ENCODE assay signal across 11 cellular contexts in the genomic region with DNA sequence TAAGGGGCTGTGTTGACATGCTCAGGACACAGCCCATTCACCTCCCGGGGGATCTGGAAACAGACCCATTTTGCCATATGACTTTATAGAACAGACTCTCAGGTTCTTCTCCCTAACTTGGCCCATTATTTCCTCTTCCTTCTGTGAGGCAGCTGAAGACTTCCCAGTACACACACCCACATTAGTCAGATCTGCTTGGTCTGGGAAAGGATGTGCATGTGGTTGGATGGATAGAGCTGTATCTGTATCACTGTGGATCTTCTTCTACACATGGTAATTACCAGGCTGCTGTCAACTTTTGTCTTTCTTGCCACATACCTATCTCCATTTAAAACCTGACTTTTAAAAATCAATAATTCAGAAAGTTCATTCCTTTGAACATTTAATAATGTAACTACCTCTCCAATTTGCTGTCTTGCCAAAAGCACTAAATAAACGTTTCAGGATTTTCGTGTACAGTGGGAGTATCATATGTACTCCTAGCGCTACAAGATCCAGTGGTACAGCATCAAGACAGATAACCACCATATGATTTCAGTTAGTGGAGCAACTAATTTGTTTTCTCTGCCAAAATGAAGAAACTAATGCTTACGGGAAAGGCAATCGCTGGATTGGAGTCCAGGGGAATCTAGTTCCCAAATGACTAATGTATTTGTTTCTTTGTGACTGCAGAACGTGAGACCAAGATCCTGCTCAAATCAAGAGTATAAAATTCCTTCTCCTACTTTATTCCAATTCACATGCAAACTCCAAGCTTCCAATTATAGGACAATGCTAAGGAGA.
A peak's percentile ranks its signal among the peaks of the same experiment; 100 is the strongest.
DNase-seq lines count a peak whose midpoint lies in the region; ATAC-seq and TF ChIP-seq lines count a peak whose summit lies in the region.
"Had no signal": no experiment of that assay in that cellular context is flagged by ENCODE, and none has a peak within 500 bp of the region (broad histone marks: within the 10 kb centered on the region; RNA-seq: fewer than 3 reads in every experiment).

No MANE protein-coding gene starts in this region.

- H4K91ac ChIP-seq in trophoblast cell (ENCODE audit: low read depth, low read length): no peak overlapping the region

- H3K4me1 ChIP-seq in CD8-positive, alpha-beta memory T cell (ENCODE audit: insufficient read depth, low read length): peaks cover 11% of the 10 kb centered on the region
- no peaks in the 10 kb centered on the region for H3K4me1 ChIP-seq in trophoblast cell (ENCODE audit: control insufficient read depth in 1 of 2, insufficient read depth in 2 of 2, low read length in 2 of 2)

- DNase-seq in CD8-positive, alpha-beta memory T cell: no peak
- DNase-seq in LHCN-M2 (ENCODE audit: low read depth) (peak; percentile 53), fibroblast of mammary gland (ENCODE audit: low read depth) (peak; percentile 88), trophoblast cell (no peak), glomerular visceral epithelial cell (ENCODE audit: extremely low spot score) (no peak)
- no peak for DNase-seq in stimulated activated naive CD4-positive, alpha-beta T cell (lab: John Stamatoyannopoulos, UW)
- DNase-seq: DMS 273 treated with DMSO at 0.1 percent for 48 hours had no signal

- H3K4me3 Mint-ChIP-seq in CD8-positive, alpha-beta memory T cell: no peak overlapping the region
- H3K4me3 Mint-ChIP-seq: activated T-helper 1 cell treated with anti-CD3 and anti-CD28 coated beads, Interleukin-12 subunit alpha, Interleukin-12 subunit beta, Interleukin-2, Interleukin-4 antibody, amounts not matched to agents 30 ng/mL and 10 ng/mL and 1 ng/mL, durations not matched to agents 14 hours and 24 hours and 36 hours; neural crest cell had no signal

- H3K36me3 ChIP-seq in CD8-positive, alpha-beta memory T cell (ENCODE audit: insufficient read depth, low read length): no peaks in the 10 kb centered on the region
- peaks cover 0 to 1% of the 10 kb centered on the region in 2 experiments for H3K36me3 ChIP-seq in trophoblast cell (ENCODE audit: control insufficient read depth in 1 of 2, insufficient read depth in 2 of 2, low read length in 2 of 2)

- H3K79me2 ChIP-seq in trophoblast cell (ENCODE audit: control insufficient read depth, insufficient read depth, low read length, poor library complexity): no peaks in the 10 kb centered on the region
- H3K79me2 ChIP-seq: hepatocyte had no signal

- peak overlapping the region in 6 of 8 donors; percentile 8 to 80 (median 54) for H3K27ac Mint-ChIP-seq in CD8-positive, alpha-beta memory T cell
- H3K27ac Mint-ChIP-seq: activated T-helper 1 cell treated with anti-CD3 and anti-CD28 coated beads, Interleukin-12 subunit alpha, Interleukin-12 subunit beta, Interleukin-2, Interleukin-4 antibody, amounts not matched to agents 30 ng/mL and 10 ng/mL and 1 ng/mL, durations not matched to agents 14 hours and 24 hours and 36 hours had no signal

- no peaks in the 10 kb centered on the region for H3K27me3 ChIP-seq in CD8-positive, alpha-beta memory T cell (ENCODE audit: insufficient read depth, low read length, poor library complexity, severe bottlenecking)
- no peaks in the 10 kb centered on the region for H3K27me3 ChIP-seq in trophoblast cell (ENCODE audit: insufficient read depth, low read length)
- H3K27me3 ChIP-seq: hepatocyte had no signal

- H3K14ac ChIP-seq in trophoblast cell (ENCODE audit: low read length): no peak overlapping the region

- H4K12ac ChIP-seq in trophoblast cell (ENCODE audit: low read depth, low read length): no peak overlapping the region

- no peak overlapping the region for H3K27ac ChIP-seq in CD8-positive, alpha-beta memory T cell (ENCODE audit: low read depth, low read length)
- H3K27ac ChIP-seq in trophoblast cell (ENCODE audit: low read depth, low read length): no peak overlapping the region
- H3K27ac ChIP-seq: hepatocyte had no signal

- H2BK12ac ChIP-seq in trophoblast cell (ENCODE audit: low read length): no peak overlapping the region

- POLR2A ChIA-PET in CD8-positive, alpha-beta memory T cell (lab: Charles Lee): no interaction called here

- peak overlapping the region; percentile 46 for H3K4ac ChIP-seq in trophoblast cell (ENCODE audit: low read depth, low read length)

- no peak for TF ChIP-seq CTCF in fibroblast of mammary gland (conservative IDR thresholded peaks at IDR 0.05; ENCODE audit: control insufficient read depth, insufficient read depth, low read depth, low read length)

- no peak for ATAC-seq in HG03025 (IDR thresholded peaks at IDR 0.05; ENCODE audit: low FRiP score, unreplicated experiment)

- H3K27me3 Mint-ChIP-seq in CD8-positive, alpha-beta memory T cell: no peaks in the 10 kb centered on the region

- WGBS in trophoblast cell (ENCODE audit: extremely low coverage, insufficient coverage, insufficient read length): no CpG with 5 or more reads among the region's 7 CpGs

- H3K4me2 ChIP-seq in trophoblast cell (ENCODE audit: low read length): no peak overlapping the region
- H3K4me2 ChIP-seq: hepatocyte had no signal

- no peak overlapping the region for H3K9ac ChIP-seq in trophoblast cell (ENCODE audit: low read length)

- no peak overlapping the region for H2BK5ac ChIP-seq in trophoblast cell (ENCODE audit: low read depth, low read length, poor library complexity)

- H3K79me1 ChIP-seq in trophoblast cell (ENCODE audit: low read length): no peaks in the 10 kb centered on the region

- H2AK5ac ChIP-seq in trophoblast cell (ENCODE audit: low read length): no peak overlapping the region

- no peak overlapping the region for H4K8ac ChIP-seq in trophoblast cell (ENCODE audit: low read depth, low read length)

- H3K18ac ChIP-seq in trophoblast cell (ENCODE audit: low read length): no peak overlapping the region

- CTCF ChIA-PET in CD8-positive, alpha-beta memory T cell (lab: Charles Lee): interaction anchor here (0.9 kb wide), 1 partner anchor 239 kb away, joined by 3 read pairs; no protein-coding TSS in a partner anchor

- no peaks in the 10 kb centered on the region for H3K9me3 Mint-ChIP-seq in CD8-positive, alpha-beta memory T cell
- H3K9me3 Mint-ChIP-seq: activated T-helper 1 cell treated with anti-CD3 and anti-CD28 coated beads, Interleukin-12 subunit alpha, Interleukin-12 subunit beta, Interleukin-2, Interleukin-4 antibody, amounts not matched to agents 30 ng/mL and 10 ng/mL and 1 ng/mL, durations not matched to agents 14 hours and 24 hours and 36 hours had no signal

- no peak overlapping the region for H2AFZ ChIP-seq in trophoblast cell (ENCODE audit: insufficient read depth, low read length, poor library complexity)
- H2AFZ ChIP-seq: hepatocyte had no signal

- H2BK120ac ChIP-seq in trophoblast cell (ENCODE audit: insufficient read depth, low read length, poor library complexity): no peak overlapping the region

- H3K23ac ChIP-seq in trophoblast cell (ENCODE audit: low read length): no peak overlapping the region

- no peak overlapping the region for H3K4me3 ChIP-seq in CD8-positive, alpha-beta memory T cell (ENCODE audit: low read length)
- H3K4me3 ChIP-seq in fibroblast of mammary gland (ENCODE audit: control insufficient read depth, low read depth, low read length) (no peak overlapping the region), trophoblast cell (ENCODE audit: low read depth, low read length) (no peak overlapping the region)
- H3K4me3 ChIP-seq: hepatocyte had no signal

- peaks cover 60 to 91% (median 77%) of the 10 kb centered on the region in 3 donors for H3K4me1 Mint-ChIP-seq in CD8-positive, alpha-beta memory T cell

- peaks cover 0 to 60% (median 10%) of the 10 kb centered on the region in 3 donors for H3K36me3 Mint-ChIP-seq in CD8-positive, alpha-beta memory T cell

- H3K9me3 ChIP-seq in CD8-positive, alpha-beta memory T cell (ENCODE audit: low read length): no peaks in the 10 kb centered on the region
- H3K9me3 ChIP-seq in trophoblast cell (ENCODE audit: insufficient read depth, low read depth, low read length): no peaks in the 10 kb centered on the region

Comparison
In these comparisons a context has a peak if more than half of its experiments do, and no peak if none do; other contexts are left out.
1. DNase-seq: peak in LHCN-M2 (single experiment) and fibroblast of mammary gland (single experiment); none in CD8-positive, alpha-beta memory T cell (0 of 5), trophoblast cell (0 of 2), stimulated activated naive CD4-positive, alpha-beta T cell (0 of 6) and glomerular visceral epithelial cell (single experiment).